15 cellular contexts compared by ENCODE assay signal in the genomic region with DNA sequence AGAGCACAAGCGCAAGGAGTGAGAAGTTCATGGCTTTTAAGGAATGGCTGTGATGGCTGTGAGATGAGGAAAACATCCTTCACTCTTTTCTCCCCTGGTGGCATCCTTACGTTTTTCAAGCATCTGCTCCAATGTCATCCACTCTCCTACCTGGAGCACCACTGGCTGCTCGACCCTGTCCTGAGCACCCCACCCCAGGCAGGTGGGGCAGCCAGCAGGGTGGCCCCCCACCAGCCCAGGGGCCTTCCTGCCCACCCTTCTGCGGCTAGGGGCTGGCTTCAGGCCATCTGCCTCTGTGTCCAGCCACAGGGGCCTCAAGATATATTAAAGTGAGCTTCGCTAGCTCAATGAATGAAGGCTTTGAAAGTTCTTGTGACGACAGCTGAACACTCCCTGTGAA. TPM values are rescaled to one million over a fixed set of nuclear protein-coding genes. Genes with fewer than 3 reads are reported as not detected.
DNase-seq lines count a peak whose midpoint lies in the region; ATAC-seq and TF ChIP-seq lines count a peak whose summit lies in the region.
"Had no signal": no experiment of that assay in that cellular context is flagged by ENCODE, and none has a peak within 500 bp of the region (broad histone marks: within the 10 kb centered on the region; RNA-seq: fewer than 3 reads in every experiment).

No MANE protein-coding gene starts in this region.

- WGBS in hepatocyte (ENCODE audit: low lambda C conversion rate, missing lambda C conversion rate) = 86% methylated on average over 6 of the region's 6 CpGs

- H3K4me2 ChIP-seq in hepatocyte = no peak overlapping the region

- no peak overlapping the region for H3K4me3 ChIP-seq in naive thymus-derived CD4-positive, alpha-beta T cell (ENCODE audit: low read length)
- no peak overlapping the region for H3K4me3 ChIP-seq in hepatocyte

- no peak for TF ChIP-seq CTCF in chondrocyte (IDR thresholded peaks at IDR 0.05)
- no peak for TF ChIP-seq CTCF in hepatocyte (IDR thresholded peaks at IDR 0.05; ENCODE audit: poor library complexity)

- no peak overlapping the region for H3K4me3 Mint-ChIP-seq in activated naive CD8-positive, alpha-beta T cell
- H3K4me3 Mint-ChIP-seq in activated naive CD8-positive, alpha-beta T cell treated with anti-CD3 and anti-CD28 coated beads, Interleukin-2, amount 50 U/mL, for 24 hours = no peak overlapping the region
- no peak overlapping the region for H3K4me3 Mint-ChIP-seq in chondrocyte (ENCODE audit: unreplicated experiment)
- peak overlapping the region in 2 of 10 donors; percentile 28 to 76 for H3K4me3 Mint-ChIP-seq in naive thymus-derived CD4-positive, alpha-beta T cell
- H3K4me3 Mint-ChIP-seq: B cell; CD8-positive, alpha-beta T cell; IgD-negative memory B cell had no signal

- intact Hi-C loops in naive thymus-derived CD4-positive, alpha-beta T cell (cut with micrococcal nuclease) = no loop called here

- peaks cover 51% of the 10 kb centered on the region for H3K4me1 Mint-ChIP-seq in activated naive CD8-positive, alpha-beta T cell (ENCODE audit: low read depth)
- peaks cover 44% of the 10 kb centered on the region for H3K4me1 Mint-ChIP-seq in activated naive CD8-positive, alpha-beta T cell treated with anti-CD3 and anti-CD28 coated beads, Interleukin-2, amount 50 U/mL, for 24 hours
- peaks cover 43% of the 10 kb centered on the region for H3K4me1 Mint-ChIP-seq in chondrocyte (ENCODE audit: low read depth)
- peaks cover 27 to 82% (median 64%) of the 10 kb centered on the region in 7 donors for H3K4me1 Mint-ChIP-seq in naive thymus-derived CD4-positive, alpha-beta T cell

- DNase-seq in activated naive CD8-positive, alpha-beta T cell treated with anti-CD3 and anti-CD28 coated beads, Interleukin-2, amount 50 U/mL, for 24 hours = no peak
- DNase-seq in chondrocyte (ENCODE audit: low spot score) = no peak
- DNase-seq in naive thymus-derived CD4-positive, alpha-beta T cell = no peak
- DNase-seq in activated CD4-positive, CD25-positive, alpha-beta regulatory T cell treated with anti-CD3 and anti-CD28 coated beads, Interleukin-2, amount 50 U/mL, for 72 hours = no peak
- DNase-seq in hepatocyte (ENCODE audit: low spot score) = no peak
- DNase-seq: CD8-positive, alpha-beta T cell; COR-L47; DND-41; GDM1 had no signal

- no peaks in the 10 kb centered on the region for H3K9me3 Mint-ChIP-seq in activated naive CD8-positive, alpha-beta T cell (ENCODE audit: low read depth)
- no peaks in the 10 kb centered on the region for H3K9me3 Mint-ChIP-seq in activated naive CD8-positive, alpha-beta T cell treated with anti-CD3 and anti-CD28 coated beads, Interleukin-2, amount 50 U/mL, for 24 hours
- no peaks in the 10 kb centered on the region for H3K9me3 Mint-ChIP-seq in chondrocyte (ENCODE audit: low read depth)
- peaks cover 0 to 4% (median 0%) of the 10 kb centered on the region in 11 donors for H3K9me3 Mint-ChIP-seq in naive thymus-derived CD4-positive, alpha-beta T cell
- H3K9me3 Mint-ChIP-seq: CD8-positive, alpha-beta T cell; IgD-negative memory B cell had no signal

- no peaks in the 10 kb centered on the region for H3K9me3 ChIP-seq in naive thymus-derived CD4-positive, alpha-beta T cell (ENCODE audit: control insufficient read depth in 2 of 3, low read length in 3 of 3)
- no peaks in the 10 kb centered on the region for H3K9me3 ChIP-seq in hepatocyte (ENCODE audit: low read depth)

- peak overlapping the region; percentile 34 for H3K27ac Mint-ChIP-seq in activated naive CD8-positive, alpha-beta T cell
- H3K27ac Mint-ChIP-seq in activated naive CD8-positive, alpha-beta T cell treated with anti-CD3 and anti-CD28 coated beads, Interleukin-2, amount 50 U/mL, for 24 hours = no peak overlapping the region
- H3K27ac Mint-ChIP-seq in chondrocyte (ENCODE audit: unreplicated experiment) = peak overlapping the region; percentile 76
- peak overlapping the region in 6 of 9 donors; percentile 26 to 90 (median 78) for H3K27ac Mint-ChIP-seq in naive thymus-derived CD4-positive, alpha-beta T cell
- H3K27ac Mint-ChIP-seq: B cell; CD8-positive, alpha-beta T cell; IgD-negative memory B cell had no signal

- no peaks in the 10 kb centered on the region for H4K20me1 ChIP-seq in hepatocyte (ENCODE audit: insufficient read depth, poor library complexity, severe bottlenecking)

- CTCF ChIA-PET in naive thymus-derived CD4-positive, alpha-beta T cell (lab: Charles Lee) = interaction anchor here (1.1 to 1.3 kb wide), 2 partner anchors 23 to 78 kb away, joined by 4 read pairs; no protein-coding TSS in a partner anchor

- no peaks in the 10 kb centered on the region for H3K27me3 Mint-ChIP-seq in activated naive CD8-positive, alpha-beta T cell
- no peaks in the 10 kb centered on the region for H3K27me3 Mint-ChIP-seq in activated naive CD8-positive, alpha-beta T cell treated with anti-CD3 and anti-CD28 coated beads, Interleukin-2, amount 50 U/mL, for 24 hours
- H3K27me3 Mint-ChIP-seq in chondrocyte (ENCODE audit: low read depth) = no peaks in the 10 kb centered on the region
- no peaks in the 10 kb centered on the region for H3K27me3 Mint-ChIP-seq in naive thymus-derived CD4-positive, alpha-beta T cell

- H3K79me2 ChIP-seq in hepatocyte = no peaks in the 10 kb centered on the region

- H3K4me1 ChIP-seq in naive thymus-derived CD4-positive, alpha-beta T cell (ENCODE audit: control insufficient read depth in 2 of 2, insufficient read depth in 2 of 2, low read length in 2 of 2) = peaks cover 20 to 32% of the 10 kb centered on the region in 2 donors
- H3K4me1 ChIP-seq in hepatocyte (ENCODE audit: insufficient read depth) = no peaks in the 10 kb centered on the region

- no peak overlapping the region for H2AFZ ChIP-seq in hepatocyte

- peaks cover 0 to 7% (median 0%) of the 10 kb centered on the region in 3 experiments for H3K36me3 ChIP-seq in naive thymus-derived CD4-positive, alpha-beta T cell (ENCODE audit: control insufficient read depth in 2 of 3, insufficient read depth in 3 of 3, low read length in 3 of 3)
- no peaks in the 10 kb centered on the region for H3K36me3 ChIP-seq in hepatocyte (replicated peaks; ENCODE audit: insufficient read depth, low read depth)

- H3K27me3 ChIP-seq in naive thymus-derived CD4-positive, alpha-beta T cell (ENCODE audit: control insufficient read depth in 2 of 2, insufficient read depth in 2 of 2, low read length in 2 of 2) = no peaks in the 10 kb centered on the region
- no peaks in the 10 kb centered on the region for H3K27me3 ChIP-seq in hepatocyte

- no peaks in the 10 kb centered on the region for H3K9me2 ChIP-seq in hepatocyte (replicated peaks; ENCODE audit: insufficient read depth)

- H3K27ac ChIP-seq in naive thymus-derived CD4-positive, alpha-beta T cell (ENCODE audit: low read depth, low read length) = no peak overlapping the region
- no peak overlapping the region for H3K27ac ChIP-seq in hepatocyte
- H3K27ac ChIP-seq: C4-2B had no signal

- no peak for ATAC-seq in activated naive CD8-positive, alpha-beta T cell treated with anti-CD3 and anti-CD28 coated beads, Interleukin-2, amount 50 U/mL, for 24 hours
- ATAC-seq in naive thymus-derived CD4-positive, alpha-beta T cell = no peak
- ATAC-seq in GM18907 (IDR thresholded peaks at IDR 0.05; ENCODE audit: unreplicated experiment) = no peak
- ATAC-seq: CD8-positive, alpha-beta T cell had no signal

- peaks cover 2% of the 10 kb centered on the region for H3K36me3 Mint-ChIP-seq in activated naive CD8-positive, alpha-beta T cell
- peaks cover 9% of the 10 kb centered on the region for H3K36me3 Mint-ChIP-seq in activated naive CD8-positive, alpha-beta T cell treated with anti-CD3 and anti-CD28 coated beads, Interleukin-2, amount 50 U/mL, for 24 hours (ENCODE audit: low read depth)
- peaks cover 15% of the 10 kb centered on the region for H3K36me3 Mint-ChIP-seq in chondrocyte (ENCODE audit: low read depth)
- peaks cover 0 to 14% (median 4%) of the 10 kb centered on the region in 5 donors for H3K36me3 Mint-ChIP-seq in naive thymus-derived CD4-positive, alpha-beta T cell
- H3K36me3 Mint-ChIP-seq: IgD-negative memory B cell had no signal

- POLR2A ChIA-PET in naive thymus-derived CD4-positive, alpha-beta T cell (lab: Charles Lee) = interaction anchor here (0.7 to 2.5 kb wide), 5 partner anchors 11 to 54 kb away, joined by 3 to 18 read pairs (median 3); no protein-coding TSS in a partner anchor

RNA-seq across cellular contexts. Expression of gene ATP10A, which starts 56.1 kb away (rescaled TPM):
- total RNA-seq in chondrocyte = 160 to 190 TPM (median 163 TPM) in 3 replicates
- total RNA-seq in naive thymus-derived CD4-positive, alpha-beta T cell = 10 to 100 TPM; 56.7 to 86.4 (median 71.2) TPM
- polyA plus RNA-seq in naive thymus-derived CD4-positive, alpha-beta T cell = 10 to 100 TPM in 1 of 2 donors, 1 to 10 TPM in 1; 7.2 to 18.5 TPM
- 0.77 and 1.4 TPM in 2 replicates for total RNA-seq in hepatocyte
- 0.75 and 0.94 TPM in 2 replicates for polyA plus RNA-seq in hepatocyte
- total RNA-seq: HT-29 had no signal

Comparison
In these comparisons a context has a peak if more than half of its experiments do, and no peak if none do; other contexts are left out.
1. RNA of gene ATP10A, which starts 56.1 kb away (total RNA-seq): 160 to 190 TPM in chondrocyte and 56.7 to 86.4 TPM in naive thymus-derived CD4-positive, alpha-beta T cell; 0.77 to 1.4 TPM in hepatocyte; every median in the first group is over 10 times any median in the second.